In genomic region chrX:56762220-56762619, GRCh38 we compare ENCODE assay signal across 9 cellular contexts. TPM values are rescaled to one million over a fixed set of nuclear protein-coding genes. Genes with fewer than 3 reads are reported as not detected.
A peak's percentile ranks its signal among the peaks of the same experiment; 100 is the strongest.
DNase-seq lines count a peak whose midpoint lies in the region; ATAC-seq and TF ChIP-seq lines count a peak whose summit lies in the region.
"Had no signal": no experiment of that assay in that cellular context is flagged by ENCODE, and none has a peak within 500 bp of the region (broad histone marks: within the 10 kb centered on the region; RNA-seq: fewer than 3 reads in every experiment).

No MANE protein-coding gene starts in this region.

- no peaks in the 10 kb centered on the region for H3K27me3 ChIP-seq in OCI-LY3 (ENCODE audit: low read depth, low read length)
- no peaks in the 10 kb centered on the region for H3K27me3 ChIP-seq in SK-N-SH (ENCODE audit: insufficient read depth)
- no peaks in the 10 kb centered on the region for H3K27me3 ChIP-seq in neural progenitor cell

- H3F3A ChIP-seq in SK-N-SH (replicated peaks; ENCODE audit: insufficient read depth) (peaks cover 8% of the 10 kb centered on the region), neural progenitor cell (ENCODE audit: low read depth) (peaks cover 3% of the 10 kb centered on the region)

- 89% methylated on average over 3 of the region's 3 CpGs for WGBS in SK-N-SH (ENCODE audit: low lambda C conversion rate)

- H3K9me3 Mint-ChIP-seq in nephron (peaks cover 6% of the 10 kb centered on the region), neural progenitor cell (peaks cover 20% of the 10 kb centered on the region)

- H2AFZ ChIP-seq in OCI-LY3 (ENCODE audit: low read depth, low read length) (no peak overlapping the region), SK-N-SH (ENCODE audit: low read depth) (no peak overlapping the region), neural progenitor cell (replicated peaks) (no peak overlapping the region)

- H3K9ac ChIP-seq in OCI-LY3 (ENCODE audit: low read length) (no peak overlapping the region), SK-N-SH (no peak overlapping the region), neural progenitor cell (no peak overlapping the region)

- no peak overlapping the region for H3K27ac ChIP-seq in HEK293 (ENCODE audit: extremely low read depth, low read depth, low read length)
- peak overlapping the region; percentile 31; the same call in 1 of the 2 replicates for H3K27ac ChIP-seq in OCI-LY3 (ENCODE audit: low read length)
- H3K27ac ChIP-seq in SK-N-SH (ENCODE audit: low read depth in 2 of 2, low read length in 1 of 2) = no peak overlapping the region
- no peak overlapping the region for H3K27ac ChIP-seq in neural progenitor cell

- DNase-seq in SK-N-SH (no peak), neural progenitor cell (ENCODE audit: low spot score) (no peak), cerebellar nuclear complex (lab: John Stamatoyannopoulos, UW) (no peak)
- DNase-seq: activated effector memory CD4-positive, alpha-beta T cell treated with anti-CD3 and anti-CD28 coated beads, Interleukin-2, amount 50 U/mL, for 16 hours; NCI-H187 treated with DMSO at 0.1 percent for 48 hours had no signal

- H3K4me3 ChIP-seq in HEK293 (ENCODE audit: low read depth, low read length) (no peak overlapping the region), OCI-LY3 (ENCODE audit: low read length) (peak overlapping the region; percentile 9; the same call in 1 of the 2 replicates), SK-N-SH (ENCODE audit: low read depth in 2 of 2, low read length in 1 of 2) (no peak overlapping the region), neural progenitor cell (no peak overlapping the region)

- H3K36me3 ChIP-seq in HEK293 (ENCODE audit: control insufficient read depth in 2 of 2, insufficient read depth in 1 of 2, low read length in 2 of 2) = peaks cover 0 to 14% of the 10 kb centered on the region in 2 experiments; a peak in 1 of 3 replicates
- H3K36me3 ChIP-seq in OCI-LY3 (replicated peaks; ENCODE audit: low read depth, low read length) = no peaks in the 10 kb centered on the region
- H3K36me3 ChIP-seq in SK-N-SH (replicated peaks in 1 of 2; ENCODE audit: control insufficient read depth in 1 of 2, insufficient read depth in 2 of 2, low read length in 1 of 2) = peaks cover 0 to 3% of the 10 kb centered on the region in 2 experiments
- no peaks in the 10 kb centered on the region for H3K36me3 ChIP-seq in neural progenitor cell

- H3K27ac Mint-ChIP-seq in nephron = peak overlapping the region in 2 of 3 experiments; percentile 71 to 99
- no peak overlapping the region for H3K27ac Mint-ChIP-seq in neural progenitor cell

- H3K4me3 Mint-ChIP-seq in nephron (no peak overlapping the region), neural progenitor cell (no peak overlapping the region)

- H3K4me1 Mint-ChIP-seq in nephron = peaks cover 28% of the 10 kb centered on the region
- H3K4me1 Mint-ChIP-seq in neural progenitor cell = peaks cover 4% of the 10 kb centered on the region

- H3K79me2 ChIP-seq in OCI-LY3 (ENCODE audit: low read length) (peaks cover 7% of the 10 kb centered on the region; the same call in 1 of the 2 replicates), SK-N-SH (ENCODE audit: insufficient read depth) (no peaks in the 10 kb centered on the region), neural progenitor cell (ENCODE audit: low read depth) (peaks cover 9% of the 10 kb centered on the region)

- peak; percentile 29 for ATAC-seq in GM18861 (IDR thresholded peaks at IDR 0.05; ENCODE audit: unreplicated experiment)

- TF ChIP-seq RAD21 in SK-N-SH (IDR thresholded peaks at IDR 0.05; ENCODE audit: low read length) = no peak

- CTCF ChIA-PET in HEK293 (lab: Yijun Ruan, JAX) (no interaction called here), SK-N-SH (lab: Yijun Ruan, JAX) (no interaction called here)

- no peak for TF ChIP-seq EP300 in SK-N-SH (IDR thresholded peaks at IDR 0.05; ENCODE audit: borderline replicate concordance in 1 of 2, low read depth in 1 of 2, low read length in 1 of 2)

- H3K4me2 ChIP-seq in OCI-LY3 (ENCODE audit: low read length) (peak overlapping the region; percentile 90), SK-N-SH (no peak overlapping the region), neural progenitor cell (no peak overlapping the region)

- H3K36me3 Mint-ChIP-seq in nephron (ENCODE audit: low read depth) = peaks cover 15% of the 10 kb centered on the region
- peaks cover 4% of the 10 kb centered on the region for H3K36me3 Mint-ChIP-seq in neural progenitor cell

- H4K20me1 ChIP-seq in OCI-LY3 (ENCODE audit: insufficient read depth, low read length) (no peaks in the 10 kb centered on the region), SK-N-SH (ENCODE audit: insufficient read depth) (peaks cover 5% of the 10 kb centered on the region), neural progenitor cell (ENCODE audit: low read depth) (peaks cover 6% of the 10 kb centered on the region)

- no peaks in the 10 kb centered on the region for H3K9me2 ChIP-seq in SK-N-SH

- H3K27me3 Mint-ChIP-seq in nephron (ENCODE audit: low read depth) (no peaks in the 10 kb centered on the region), neural progenitor cell (ENCODE audit: insufficient read depth, low read depth) (peaks cover 4% of the 10 kb centered on the region)

- POLR2A ChIA-PET in HEK293 (lab: Yijun Ruan, JAX) (no interaction called here), SK-N-SH (lab: Yijun Ruan, JAX) (no interaction called here)

- no peak for TF ChIP-seq CTCF in HEK293 (tag by site-specific recombination; IDR thresholded peaks at IDR 0.05)
- no peak for TF ChIP-seq CTCF in OCI-LY3 (IDR thresholded peaks at IDR 0.05; ENCODE audit: low read depth, low read length)
- TF ChIP-seq CTCF in nephron (IDR thresholded peaks at IDR 0.05; ENCODE audit: unreplicated experiment in 3 of 3) = no peak
- no peak for TF ChIP-seq CTCF in SK-N-SH (IDR thresholded peaks at IDR 0.05)
- no peak for TF ChIP-seq CTCF in neural progenitor cell (IDR thresholded peaks at IDR 0.05)

- no peaks in the 10 kb centered on the region; the same call in 1 of the 2 replicates for H3K9me3 ChIP-seq in HEK293 (ENCODE audit: control insufficient read depth, insufficient read depth, low read depth, low read length)
- H3K9me3 ChIP-seq in OCI-LY3 (ENCODE audit: insufficient read depth, low read length) = no peaks in the 10 kb centered on the region
- H3K9me3 ChIP-seq in SK-N-SH = no peaks in the 10 kb centered on the region
- no peaks in the 10 kb centered on the region for H3K9me3 ChIP-seq in neural progenitor cell (ENCODE audit: low read depth)

- H3K4me1 ChIP-seq in HEK293 (ENCODE audit: control insufficient read depth, insufficient read depth, low read length) = peaks cover 10% of the 10 kb centered on the region; the same call in 1 of the 2 replicates
- H3K4me1 ChIP-seq in OCI-LY3 (ENCODE audit: low read length) = peaks cover 47% of the 10 kb centered on the region
- peaks cover 0 to 15% of the 10 kb centered on the region in 2 experiments; a peak in 1 of 4 replicates for H3K4me1 ChIP-seq in SK-N-SH (ENCODE audit: control insufficient read depth in 1 of 2, insufficient read depth in 2 of 2, low read depth in 1 of 2, low read length in 1 of 2)
- peaks cover 4% of the 10 kb centered on the region for H3K4me1 ChIP-seq in neural progenitor cell

TF ChIP-seq in HEK293, 187 proteins besides CTCF, POLR2A, EP300 and RAD21 (continues in another document):
- no peak for TF ChIP-seq TCF7L2 (IDR thresholded peaks at IDR 0.05; ENCODE audit: borderline replicate concordance, low read depth, low read length)
- TF ChIP-seq ZNF274 (IDR thresholded peaks at IDR 0.05; ENCODE audit: low read length) = no peak
- TF ChIP-seq ZNF274 (tag by site-specific recombination; IDR thresholded peaks at IDR 0.05; ENCODE audit: borderline replicate concordance) = no peak
- no peak for TF ChIP-seq ZNF792 (tag by site-specific recombination; IDR thresholded peaks at IDR 0.05)
- no peak for TF ChIP-seq ZIC2 (tag by site-specific recombination; IDR thresholded peaks at IDR 0.05)

TF ChIP-seq in SK-N-SH, 30 proteins besides CTCF, POLR2A, EP300 and RAD21 (continues in another document):
- TF ChIP-seq SMC3 (IDR thresholded peaks at IDR 0.05; ENCODE audit: low read depth, low read length) (no peak), ELF1 (IDR thresholded peaks at IDR 0.05) (no peak), FOXJ3 (CRISPR knock-in tag; IDR thresholded peaks at IDR 0.05) (no peak), IRF3 (IDR thresholded peaks at IDR 0.05; ENCODE audit: low read depth, low read length) (no peak), NFIC (IDR thresholded peaks at IDR 0.05; ENCODE audit: borderline replicate concordance) (no peak), MEF2A (IDR thresholded peaks at IDR 0.05; ENCODE audit: borderline replicate concordance, low read depth) (no peak), SIN3A (IDR thresholded peaks at IDR 0.05; ENCODE audit: borderline replicate concordance, low read depth, low read length) (no peak)
- TF ChIP-seq, protein P1, sequence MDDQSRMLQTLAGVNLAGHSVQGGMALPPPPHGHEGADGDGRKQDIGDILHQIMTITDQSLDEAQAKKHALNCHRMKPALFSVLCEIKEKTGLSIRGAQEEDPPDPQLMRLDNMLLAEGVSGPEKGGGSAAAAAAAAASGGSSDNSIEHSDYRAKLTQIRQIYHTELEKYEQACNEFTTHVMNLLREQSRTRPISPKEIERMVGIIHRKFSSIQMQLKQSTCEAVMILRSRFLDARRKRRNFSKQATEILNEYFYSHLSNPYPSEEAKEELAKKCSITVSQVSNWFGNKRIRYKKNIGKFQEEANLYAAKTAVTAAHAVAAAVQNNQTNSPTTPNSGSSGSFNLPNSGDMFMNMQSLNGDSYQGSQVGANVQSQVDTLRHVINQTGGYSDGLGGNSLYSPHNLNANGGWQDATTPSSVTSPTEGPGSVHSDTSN (IDR thresholded peaks at IDR 0.05) = no peak
- TF ChIP-seq, protein P2, sequence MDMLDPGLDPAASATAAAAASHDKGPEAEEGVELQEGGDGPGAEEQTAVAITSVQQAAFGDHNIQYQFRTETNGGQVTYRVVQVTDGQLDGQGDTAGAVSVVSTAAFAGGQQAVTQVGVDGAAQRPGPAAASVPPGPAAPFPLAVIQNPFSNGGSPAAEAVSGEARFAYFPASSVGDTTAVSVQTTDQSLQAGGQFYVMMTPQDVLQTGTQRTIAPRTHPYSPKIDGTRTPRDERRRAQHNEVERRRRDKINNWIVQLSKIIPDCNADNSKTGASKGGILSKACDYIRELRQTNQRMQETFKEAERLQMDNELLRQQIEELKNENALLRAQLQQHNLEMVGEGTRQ (IDR thresholded peaks at IDR 0.05; ENCODE audit: borderline replicate concordance, low read depth, low read length) = no peak

RNA-seq across cellular contexts. Expression of gene NBDY, which starts 33.2 kb away (rescaled TPM):
- 56.0 and 68.2 TPM in 2 replicates for polyA plus RNA-seq in SK-N-SH (2012; rRNA removed)
- polyA plus RNA-seq in SK-N-SH (2012; cell fraction: cytosol; rRNA removed) = 58.8 and 73.1 TPM in 2 replicates
- polyA plus RNA-seq in SK-N-SH (2012; cell fraction: nucleus; rRNA removed) = 18.5 and 24.0 TPM in 2 replicates
- 12.2 and 19.2 TPM in 2 replicates for total RNA-seq in neural progenitor cell (ENCODE audit: low replicate concordance)
